ENCODE assay signal across 28 cellular contexts in the genomic region with DNA sequence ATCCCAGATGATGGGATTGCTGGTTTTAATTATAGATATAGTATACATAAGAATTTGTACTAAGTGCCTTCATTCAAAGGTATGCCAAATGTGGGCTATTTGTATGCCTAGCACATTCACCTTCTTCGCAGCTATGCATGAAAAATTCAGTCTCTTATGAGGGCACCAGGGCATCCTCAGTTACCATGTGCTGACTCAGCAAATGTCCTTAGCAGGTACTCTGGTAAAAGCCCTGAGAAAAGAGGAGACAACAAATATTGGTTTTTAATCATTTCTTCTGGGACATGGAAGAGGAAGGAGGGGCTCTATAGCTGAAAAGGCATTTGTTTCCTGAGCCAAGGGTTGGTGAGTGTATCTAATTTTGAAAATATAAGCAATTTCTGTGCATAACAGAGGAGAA.
"Had no signal": no experiment of that assay in that cellular context is flagged by ENCODE, and none has a peak within 500 bp of the region (broad histone marks: within the 10 kb centered on the region; RNA-seq: fewer than 3 reads in every experiment).

No MANE protein-coding gene starts in this region.

- H3K27me3 Mint-ChIP-seq: dendritic cell treated with granulocyte-macrophage colony-stimulating factor and Interleukin-4, amounts not matched to agents 40 ng/mL and 50 ng/mL, for 4 days; effector memory CD8-positive, alpha-beta T cell had no signal

- H3K36me3 ChIP-seq: colonic mucosa, esophagus squamous epithelium, gastrocnemius medialis, heart right ventricle, left lung, lower lobe of right lung had no signal

- FAIRE-seq: endometrium, islet of Langerhans, keratinocyte had no signal

- H3K9me3 Mint-ChIP-seq: dendritic cell treated with granulocyte-macrophage colony-stimulating factor and Interleukin-4, amounts not matched to agents 40 ng/mL and 50 ng/mL, for 4 days; endodermal cell had no signal

- H3K4me1 Mint-ChIP-seq: endodermal cell, mesothelial cell of epicardium, naive B cell had no signal

- H3K9me3 ChIP-seq: colonic mucosa, esophagus squamous epithelium, gastrocnemius medialis, left lung, lower lobe of right lung, mucosa of descending colon had no signal

- H3K4me1 ChIP-seq: colonic mucosa, esophagus squamous epithelium, gastrocnemius medialis, heart right ventricle, left lung, lower lobe of right lung had no signal

- ATAC-seq: effector memory CD8-positive, alpha-beta T cell; esophagus mucosa; gastrocnemius medialis; heart right ventricle; left cardiac atrium; left lung; left ventricle myocardium superior; lower lobe of right lung; mucosa of descending colon had no signal

- H3K27ac Mint-ChIP-seq: dendritic cell treated with granulocyte-macrophage colony-stimulating factor and Interleukin-4, amounts not matched to agents 40 ng/mL and 50 ng/mL, for 4 days; effector memory CD8-positive, alpha-beta T cell; endodermal cell; mesothelial cell of epicardium; naive B cell had no signal

- H3K4me3 ChIP-seq: colonic mucosa, esophagus squamous epithelium, gastrocnemius medialis, heart right ventricle, left lung, lower lobe of right lung, mucosa of descending colon had no signal

- H3K4me3 Mint-ChIP-seq: dendritic cell treated with granulocyte-macrophage colony-stimulating factor and Interleukin-4, amounts not matched to agents 40 ng/mL and 50 ng/mL, for 4 days; effector memory CD8-positive, alpha-beta T cell; endodermal cell; mesothelial cell of epicardium; naive B cell had no signal

- H3K27me3 ChIP-seq: colonic mucosa, esophagus squamous epithelium, gastrocnemius medialis, heart right ventricle, left lung had no signal

- H3K27ac ChIP-seq: colonic mucosa, epithelial cell of prostate, esophagus squamous epithelium, gastrocnemius medialis, heart right ventricle, left lung, lower lobe of right lung had no signal

- DNase-seq: colonic mucosa; cortex of kidney; effector CD8-positive, alpha-beta T cell; effector memory CD8-positive, alpha-beta T cell; endodermal cell; erythroblast; esophagus squamous epithelium; foreskin fibroblast; foreskin melanocyte; gastrocnemius medialis; glutamatergic neuron; head of caudate nucleus; heart right ventricle; hippocampal formation; left cardiac atrium; left lung; left ventricle myocardium superior; lower lobe of right lung; mesenchymal stem cell; mucosa of descending colon; naive B cell had no signal

- H3K36me3 Mint-ChIP-seq: naive B cell had no signal
